Comparison of ENCODE assay signal across 8 cellular contexts in the genomic region with DNA sequence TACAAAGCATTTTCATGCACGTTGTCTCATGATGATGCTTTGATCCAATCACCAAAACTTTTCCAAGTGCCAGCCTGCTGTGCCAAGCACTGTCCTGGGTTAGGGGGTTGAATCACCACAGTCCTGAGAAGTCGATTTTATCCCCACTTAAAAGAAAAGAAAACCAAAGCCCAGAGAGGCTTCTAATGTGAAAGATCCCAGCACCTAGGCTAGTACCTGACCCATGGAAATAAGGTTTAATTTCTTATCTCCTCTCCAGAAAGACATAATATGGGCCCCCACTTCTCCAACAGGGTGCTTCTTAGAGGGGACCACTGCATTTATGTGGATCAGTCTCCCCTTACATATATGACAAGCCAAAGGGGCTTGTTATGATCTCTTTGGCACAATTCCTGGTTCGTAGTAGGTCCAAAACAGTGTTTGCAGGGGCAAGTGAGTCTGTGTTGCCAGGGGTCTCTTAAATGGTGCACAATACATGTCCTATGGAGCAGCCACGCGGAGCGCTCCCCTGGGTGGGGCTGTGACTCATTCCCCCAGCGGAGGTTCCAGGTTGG. TPM values are rescaled to one million over a fixed set of nuclear protein-coding genes. Genes with fewer than 3 reads are reported as not detected.
DNase-seq lines count a peak whose midpoint lies in the region; ATAC-seq and TF ChIP-seq lines count a peak whose summit lies in the region.

No MANE protein-coding gene starts in this region.

- H3K4me3 ChIP-seq in WERI-Rb-1 (ENCODE audit: low read depth, low read length) (peak overlapping the region; percentile 61; the same call in 1 of the 2 replicates), skin epidermis (peak overlapping the region in 5 of 7 experiments; percentile 1 to 68 (median 58))

- TF ChIP-seq CTCF in H9 (conservative IDR thresholded peaks at IDR 0.05) (no peak), WERI-Rb-1 (IDR thresholded peaks at IDR 0.05; ENCODE audit: low read depth, low read length) (no peak), foreskin keratinocyte (conservative IDR thresholded peaks at IDR 0.05) (no peak)

- H3K36me3 ChIP-seq in WERI-Rb-1, result no peaks in the 10 kb centered on the region

- H3K4me1 ChIP-seq in H9 (ENCODE audit: insufficient read depth, low read length), result peaks cover 10% of the 10 kb centered on the region; the same call in 1 of the 2 replicates
- H3K4me1 ChIP-seq in foreskin keratinocyte, result peaks cover 8% of the 10 kb centered on the region

- no peak overlapping the region for H4K8ac ChIP-seq in H9 (replicated peaks; ENCODE audit: insufficient read length, low read depth, low read length)

- peak overlapping the region; percentile 89 to 96 for H3K4me3 Mint-ChIP-seq in H9

- no peak overlapping the region for H3K27ac ChIP-seq in H9 (ENCODE audit: insufficient read length, low read depth, low read length)
- no peak overlapping the region for H3K27ac ChIP-seq in WERI-Rb-1
- peak overlapping the region; percentile 58 for H3K27ac ChIP-seq in foreskin keratinocyte
- H3K27ac ChIP-seq in skin epidermis, result peak overlapping the region in 20 of 21 experiments; percentile 24 to 100 (median 96)

- DNase-seq in H9 (no peak), WERI-Rb-1 (no peak), foreskin keratinocyte (no peak), globus pallidus (ENCODE audit: low spot score) (no peak), NCI-H524 (lab: John Stamatoyannopoulos, UW) (no peak)

- H3K4me2 ChIP-seq in H9 (ENCODE audit: insufficient read depth, insufficient read length, low read length), result peak overlapping the region; percentile 86

- no peak overlapping the region for H2BK12ac ChIP-seq in H9 (ENCODE audit: insufficient read length, low read depth, low read length)

- H3K23me2 ChIP-seq in H9 (ENCODE audit: insufficient read length, low read depth, low read length, poor library complexity, severe bottlenecking), result peaks cover 35% of the 10 kb centered on the region

- no peak overlapping the region for H3K9ac ChIP-seq in H9 (ENCODE audit: extremely low read depth, insufficient read length, low read length)

- H3T11ph ChIP-seq in H9 (ENCODE audit: low read length), result no peak overlapping the region

- no peak for ATAC-seq in foreskin keratinocyte
- ATAC-seq in HG03175 (IDR thresholded peaks at IDR 0.05; ENCODE audit: unreplicated experiment), result no peak
- ATAC-seq in HG03108 (IDR thresholded peaks at IDR 0.05; ENCODE audit: unreplicated experiment), result no peak

- WGBS in H9 (ENCODE audit: extremely low coverage, insufficient read length, low lambda C conversion rate), result no CpG with 5 or more reads among the region's 7 CpGs

- no peak overlapping the region for H4K91ac ChIP-seq in H9 (ENCODE audit: insufficient read length, low read depth, low read length)

- no peak overlapping the region for H3K18ac ChIP-seq in H9 (ENCODE audit: insufficient read length, low read depth, low read length)

- H3K4me1 Mint-ChIP-seq in H9, result peaks cover 48 to 52% of the 10 kb centered on the region in 2 experiments

- H2AFZ ChIP-seq in H9 (ENCODE audit: low read length), result no peak overlapping the region

- H4K20me1 ChIP-seq in H9 (ENCODE audit: control insufficient read depth, insufficient read depth, insufficient read length), result no peaks in the 10 kb centered on the region

- no peaks in the 10 kb centered on the region for H3K9me3 Mint-ChIP-seq in H9

- H2BK120ac ChIP-seq in H9 (ENCODE audit: low read depth, low read length, poor library complexity, severe bottlenecking), result no peak overlapping the region

- H3K27me3 ChIP-seq in H9 (ENCODE audit: insufficient read depth, low read length), result peaks cover 2% of the 10 kb centered on the region; the same call in 1 of the 2 replicates
- H3K27me3 ChIP-seq in WERI-Rb-1 (ENCODE audit: insufficient read depth, low read depth, severe bottlenecking), result no peaks in the 10 kb centered on the region
- H3K27me3 ChIP-seq in foreskin keratinocyte, result no peaks in the 10 kb centered on the region

- no peak overlapping the region for H3K4ac ChIP-seq in H9 (ENCODE audit: low read depth, low read length)

- no peak overlapping the region for H4K5ac ChIP-seq in H9 (ENCODE audit: insufficient read length, low read depth, low read length)

- no peaks in the 10 kb centered on the region for H3K9me3 ChIP-seq in H9 (ENCODE audit: control insufficient read depth, low read depth, low read length)
- H3K9me3 ChIP-seq in WERI-Rb-1 (ENCODE audit: severe bottlenecking), result no peaks in the 10 kb centered on the region

- peaks cover 0 to 5% (median 2%) of the 10 kb centered on the region in 3 experiments; a peak in 2 of 7 replicates for H3K36me3 Mint-ChIP-seq in H9 (ENCODE audit: insufficient read depth in 1 of 3, low read depth in 3 of 3)

- H3K56ac ChIP-seq in H9 (ENCODE audit: insufficient read length, low read depth, low read length), result no peak overlapping the region

- H3K27ac Mint-ChIP-seq in H9, result no peak overlapping the region; a peak in 1 of 7 replicates

- H3K79me1 ChIP-seq in H9 (ENCODE audit: insufficient read depth, low read depth, low read length, poor library complexity, severe bottlenecking), result no peaks in the 10 kb centered on the region

- peaks cover 20% of the 10 kb centered on the region; the same call in 1 of the 2 replicates for H3K79me2 ChIP-seq in H9 (ENCODE audit: insufficient read depth, low read length)

- H3K23ac ChIP-seq in H9 (ENCODE audit: insufficient read length, low read depth, low read length), result no peak overlapping the region

- H3K14ac ChIP-seq in H9 (ENCODE audit: insufficient read depth, low read length), result no peak overlapping the region

- no peak overlapping the region for H2AK5ac ChIP-seq in H9 (ENCODE audit: insufficient read length, low read length)

- peaks cover 27% of the 10 kb centered on the region for H3K27me3 Mint-ChIP-seq in H9 (ENCODE audit: low read depth)

- no peak overlapping the region for H2BK20ac ChIP-seq in H9 (ENCODE audit: low read depth, low read length, poor library complexity, severe bottlenecking)

- H2BK15ac ChIP-seq in H9 (ENCODE audit: low read depth, low read length), result no peak overlapping the region

- H2BK5ac ChIP-seq in H9 (ENCODE audit: insufficient read length, low read length), result no peak overlapping the region

RNA-seq across cellular contexts. Expression of a gene that starts 1.9 kb away (rescaled TPM):
- total RNA-seq in H9 (2021) (74.9 and 78.4 TPM in 2 replicates), foreskin keratinocyte (54.6 and 61.4 TPM in 2 replicates)
- polyA plus RNA-seq in foreskin keratinocyte, result 22.1 and 22.9 TPM in 2 replicates

RNA-seq across cellular contexts. Expression of a gene that starts 28.5 kb away (rescaled TPM):
- total RNA-seq in H9 (2021) (0.24 and 0.33 TPM in 2 replicates), foreskin keratinocyte (0.11 and 0.20 TPM in 2 replicates)
- polyA plus RNA-seq in foreskin keratinocyte, result 0.25 and 0.32 TPM in 2 replicates

RNA-seq across cellular contexts. Expression of a gene that starts 43.9 kb away (rescaled TPM):
- total RNA-seq in H9 (2021) (not detected in 2 replicates), foreskin keratinocyte (not detected in 2 replicates)
- polyA plus RNA-seq in foreskin keratinocyte, result not detected in 2 replicates

RNA-seq across cellular contexts. Expression of a gene that starts 43.9 kb away (rescaled TPM):
- total RNA-seq in H9 (2021), result 0.07 and 0.11 TPM in 2 replicates
- not detected in 2 replicates for total RNA-seq in foreskin keratinocyte
- polyA plus RNA-seq in foreskin keratinocyte, result 0.01 TPM in 1 of 2 replicates, not detected in the other

Comparison
In these comparisons a context has a peak if more than half of its experiments do, and no peak if none do; other contexts are left out.
1. H3K27ac ChIP-seq: peak in foreskin keratinocyte (single experiment) and skin epidermis (20 of 21); none in H9 (single experiment) and WERI-Rb-1 (single experiment).